21 cellular contexts compared by ENCODE assay signal in the genomic region with DNA sequence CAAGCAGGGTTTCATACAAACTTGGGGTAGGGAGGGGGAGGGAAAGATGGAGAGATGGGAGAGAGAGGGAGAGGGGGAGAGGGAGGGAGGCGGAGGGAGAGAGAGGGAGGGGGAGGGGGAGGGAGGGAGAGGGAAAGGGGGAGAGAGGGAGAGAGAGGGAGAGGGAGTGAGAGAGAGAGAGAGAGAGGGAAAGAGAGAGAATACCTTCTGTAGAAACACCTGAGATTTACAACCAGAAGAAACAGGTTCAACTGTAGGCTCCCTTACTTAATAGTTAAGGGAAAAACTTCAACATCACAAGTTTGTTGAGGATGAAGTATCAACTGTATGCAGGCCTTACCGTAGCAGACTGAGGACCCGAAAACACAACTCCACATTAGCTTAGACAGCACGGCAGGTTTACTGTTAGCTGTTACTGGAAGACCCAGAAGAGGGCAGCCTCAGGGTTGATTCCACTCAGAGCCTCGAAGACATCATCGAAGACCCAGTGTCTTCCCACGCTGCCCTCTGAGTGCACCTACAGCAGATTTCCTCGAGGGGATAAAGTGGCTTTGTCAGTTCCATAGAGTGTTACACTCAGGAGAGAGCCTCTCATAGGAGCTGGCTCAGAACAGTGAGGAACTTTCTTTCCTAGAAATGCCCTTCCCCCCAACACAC.
DNase-seq lines count a peak whose midpoint lies in the region; ATAC-seq and TF ChIP-seq lines count a peak whose summit lies in the region.
"Had no signal": no experiment of that assay in that cellular context is flagged by ENCODE, and none has a peak within 500 bp of the region (broad histone marks: within the 10 kb centered on the region; RNA-seq: fewer than 3 reads in every experiment).

No MANE protein-coding gene starts in this region.

- H3K4me1 Mint-ChIP-seq in WTC11 (peaks cover 18% of the 10 kb centered on the region), osteocyte (ENCODE audit: unreplicated experiment) (peaks cover 12% of the 10 kb centered on the region)
- H3K4me1 Mint-ChIP-seq: T-helper 17 cell had no signal

- DNase-seq in NCI-H82 (lab: John Stamatoyannopoulos, UW) (peak; percentile 41), NCI-H82 treated with DMSO at 0.1 percent for 48 hours (lab: John Stamatoyannopoulos, UW; ENCODE audit: unreplicated experiment) (no peak), NCI-H2107 (lab: John Stamatoyannopoulos, UW) (peak; percentile 23), WTC11 (ENCODE audit: low spot score) (no peak), osteocyte (ENCODE audit: extremely low spot score, unreplicated experiment) (no peak), dorsolateral prefrontal cortex (no peak), globus pallidus (ENCODE audit: low spot score) (no peak)
- no peak for DNase-seq in activated naive CD4-positive, alpha-beta T cell treated with anti-CD3 and anti-CD28 coated beads, Interleukin-2, amount 50 U/mL, for 16 hours
- DNase-seq: ACHN; activated CD4-positive, alpha-beta T cell treated with anti-CD3 and anti-CD28 coated beads for 1 hour; amniotic stem cell; cerebellar nuclear complex; foreskin melanocyte; left cardiac atrium; MM.1S; mucosa of descending colon; NK-92 treated with Interleukin-12 subunit alpha and Interleukin-12 subunit beta, amount 100 ng/mL, for 24 hours; Right ventricle myocardium superior; stimulated activated CD4-positive, alpha-beta T cell treated with anti-CD3 and anti-CD28 coated beads, Interleukin-15, amount 100 ng/mL, for 24 hours; T-helper 17 cell had no signal

- no peaks in the 10 kb centered on the region for H3K9me3 Mint-ChIP-seq in WTC11
- no peaks in the 10 kb centered on the region for H3K9me3 Mint-ChIP-seq in osteocyte (ENCODE audit: unreplicated experiment)

- peaks cover 19% of the 10 kb centered on the region; the same call in 1 of the 2 replicates for H3K36me3 Mint-ChIP-seq in WTC11
- peaks cover 11% of the 10 kb centered on the region for H3K36me3 Mint-ChIP-seq in osteocyte (ENCODE audit: unreplicated experiment)

- ATAC-seq in WTC11, result peak; percentile 17
- ATAC-seq: left cardiac atrium, mucosa of descending colon, T-helper 17 cell had no signal

- no peak overlapping the region for H3K27ac ChIP-seq in dorsolateral prefrontal cortex
- H3K27ac ChIP-seq: neutrophil had no signal

- POLR2A ChIA-PET in WTC11 (lab: Charles Lee), result no interaction called here

- CTCF ChIA-PET in WTC11 (lab: Charles Lee), result interaction anchor here (1.7 kb wide), 1 partner anchor 136 kb away, joined by 7 read pairs; no protein-coding TSS in a partner anchor

- no peak overlapping the region for H3K4me3 ChIP-seq in dorsolateral prefrontal cortex
- H3K4me3 ChIP-seq: mucosa of descending colon had no signal

- intact Hi-C loops in dorsolateral prefrontal cortex (cut with DNase I), result no loop called here

- H3K4me3 Mint-ChIP-seq in WTC11 (no peak overlapping the region), osteocyte (ENCODE audit: unreplicated experiment) (no peak overlapping the region)
- H3K4me3 Mint-ChIP-seq: T-helper 17 cell had no signal

- H3K27ac Mint-ChIP-seq in WTC11, result no peak overlapping the region
- no peak overlapping the region for H3K27ac Mint-ChIP-seq in osteocyte (ENCODE audit: unreplicated experiment)
- H3K27ac Mint-ChIP-seq: T-helper 17 cell had no signal

- no peaks in the 10 kb centered on the region for H3K27me3 ChIP-seq in dorsolateral prefrontal cortex
- H3K27me3 ChIP-seq: neutrophil had no signal

- no peaks in the 10 kb centered on the region for H3K27me3 Mint-ChIP-seq in WTC11 (ENCODE audit: low read depth)
- H3K27me3 Mint-ChIP-seq in osteocyte (ENCODE audit: unreplicated experiment), result no peaks in the 10 kb centered on the region
- H3K27me3 Mint-ChIP-seq: T-helper 17 cell had no signal

- TF ChIP-seq CTCF in WTC11 (IDR thresholded peaks at IDR 0.05) (no peak), osteocyte (IDR thresholded peaks at IDR 0.05) (peak; percentile 23), dorsolateral prefrontal cortex (IDR thresholded peaks at IDR 0.05 in 54 of 56, conservative IDR thresholded peaks at IDR 0.05 in 2 of 56; ENCODE audit: low read depth in 1 of 56, partially characterized antibody in 56 of 56) (no peak)

TF ChIP-seq in WTC11, 78 proteins besides CTCF, POLR2A, EP300 and RAD21:
- TF ChIP-seq FOXK1 (CRISPR knock-in tag; IDR thresholded peaks at IDR 0.05), result no peak
- TF ChIP-seq, protein P1, sequence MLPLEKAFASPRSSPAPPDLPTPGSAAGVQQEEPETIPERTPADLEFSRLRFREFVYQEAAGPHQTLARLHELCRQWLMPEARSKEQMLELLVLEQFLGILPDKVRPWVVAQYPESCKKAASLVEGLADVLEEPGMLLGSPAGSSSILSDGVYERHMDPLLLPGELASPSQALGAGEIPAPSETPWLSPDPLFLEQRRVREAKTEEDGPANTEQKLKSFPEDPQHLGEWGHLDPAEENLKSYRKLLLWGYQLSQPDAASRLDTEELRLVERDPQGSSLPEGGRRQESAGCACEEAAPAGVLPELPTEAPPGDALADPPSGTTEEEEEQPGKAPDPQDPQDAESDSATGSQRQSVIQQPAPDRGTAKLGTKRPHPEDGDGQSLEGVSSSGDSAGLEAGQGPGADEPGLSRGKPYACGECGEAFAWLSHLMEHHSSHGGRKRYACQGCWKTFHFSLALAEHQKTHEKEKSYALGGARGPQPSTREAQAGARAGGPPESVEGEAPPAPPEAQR (CRISPR knock-in tag; IDR thresholded peaks at IDR 0.05), result no peak
- TF ChIP-seq, protein P2, sequence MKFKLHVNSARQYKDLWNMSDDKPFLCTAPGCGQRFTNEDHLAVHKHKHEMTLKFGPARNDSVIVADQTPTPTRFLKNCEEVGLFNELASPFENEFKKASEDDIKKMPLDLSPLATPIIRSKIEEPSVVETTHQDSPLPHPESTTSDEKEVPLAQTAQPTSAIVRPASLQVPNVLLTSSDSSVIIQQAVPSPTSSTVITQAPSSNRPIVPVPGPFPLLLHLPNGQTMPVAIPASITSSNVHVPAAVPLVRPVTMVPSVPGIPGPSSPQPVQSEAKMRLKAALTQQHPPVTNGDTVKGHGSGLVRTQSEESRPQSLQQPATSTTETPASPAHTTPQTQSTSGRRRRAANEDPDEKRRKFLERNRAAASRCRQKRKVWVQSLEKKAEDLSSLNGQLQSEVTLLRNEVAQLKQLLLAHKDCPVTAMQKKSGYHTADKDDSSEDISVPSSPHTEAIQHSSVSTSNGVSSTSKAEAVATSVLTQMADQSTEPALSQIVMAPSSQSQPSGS (CRISPR knock-in tag; IDR thresholded peaks at IDR 0.05; ENCODE audit: borderline replicate concordance, low read depth), result no peak

Comparison
In these comparisons a context has a peak if more than half of its experiments do, and no peak if none do; other contexts are left out.
1. DNase-seq: peak in NCI-H82 (single experiment) and NCI-H2107 (single experiment); none in NCI-H82 treated with DMSO at 0.1 percent for 48 hours (single experiment), WTC11 (single experiment), osteocyte (single experiment), dorsolateral prefrontal cortex (0 of 10), globus pallidus (single experiment) and activated naive CD4-positive, alpha-beta T cell treated with anti-CD3 and anti-CD28 coated beads, Interleukin-2, amount 50 U/mL, for 16 hours (single experiment).